In the genomic region with DNA sequence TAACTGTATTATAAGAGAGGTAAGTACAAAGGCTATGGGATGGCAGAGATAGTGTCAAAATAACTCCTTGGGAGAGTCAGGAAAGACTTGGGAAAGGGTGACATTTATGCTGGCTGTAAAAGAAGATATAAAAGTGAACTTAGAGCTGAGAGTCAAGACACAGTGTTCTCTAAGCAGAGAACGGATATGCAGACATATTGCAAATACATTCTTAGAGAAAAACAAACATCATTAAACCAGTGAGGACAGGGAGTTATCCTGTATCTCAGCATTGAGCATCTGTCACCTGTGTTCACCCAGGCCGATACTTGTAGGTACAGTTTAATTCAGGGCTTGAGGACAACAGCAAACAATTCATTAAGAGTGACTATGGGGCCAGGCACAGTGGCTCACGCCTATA, we compare ENCODE assay signal across 16 cellular contexts. TPM values are rescaled to one million over a fixed set of nuclear protein-coding genes. Genes with fewer than 3 reads are reported as not detected.
"Had no signal": no experiment of that assay in that cellular context is flagged by ENCODE, and none has a peak within 500 bp of the region (broad histone marks: within the 10 kb centered on the region; RNA-seq: fewer than 3 reads in every experiment).

No MANE protein-coding gene starts in this region.

- FAIRE-seq: endothelial cell of umbilical vein, kidney had no signal

- DNase-seq: colonic mucosa; dermis blood vessel endothelial cell; erythroblast; foreskin keratinocyte; immature natural killer cell; kidney; left cardiac atrium; naive thymus-derived CD8-positive, alpha-beta T cell; sigmoid colon; stimulated activated CD4-positive, alpha-beta T cell treated with anti-CD3 and anti-CD28 coated beads, Interleukin-12 subunit alpha, Interleukin-12 subunit beta, amount 100 ng/mL, for 4 hours; stimulated activated naive CD4-positive, alpha-beta T cell; stomach; substantia nigra; transverse colon had no signal

- ATAC-seq: foreskin keratinocyte; left cardiac atrium; naive thymus-derived CD8-positive, alpha-beta T cell had no signal

RNA-seq across cellular contexts. Expression of gene ACP3, which starts 49.6 kb away (rescaled TPM):
- total RNA-seq: dermis blood vessel endothelial cell; endothelial cell of umbilical vein; lung microvascular endothelial cell; naive thymus-derived CD8-positive, alpha-beta T cell had no signal
